20 cellular contexts compared by ENCODE assay signal in genomic region chr1:2789986-2790581, GRCh38. TPM values are rescaled to one million over a fixed set of nuclear protein-coding genes. Genes with fewer than 3 reads are reported as not detected.
DNase-seq lines count a peak whose midpoint lies in the region; ATAC-seq and TF ChIP-seq lines count a peak whose summit lies in the region.
"Had no signal": no experiment of that assay in that cellular context is flagged by ENCODE, and none has a peak within 500 bp of the region (broad histone marks: within the 10 kb centered on the region; RNA-seq: fewer than 3 reads in every experiment).

No MANE protein-coding gene starts in this region.

- no peak overlapping the region for H3K27ac ChIP-seq in heart right ventricle
- no peak overlapping the region for H3K27ac ChIP-seq in Peyer's patch
- H3K27ac ChIP-seq in left lung: no peak overlapping the region
- no peak overlapping the region for H3K27ac ChIP-seq in spleen
- H3K27ac ChIP-seq: ascending aorta, coronary artery, stomach, thyroid gland had no signal

- DNase-seq in Right ventricle myocardium inferior (ENCODE audit: missing footprints) (peak; percentile 57), heart right ventricle (no peak), Peyer's patch (peak in 2 of 3 donors; percentile 29 to 35), left lung (peak; percentile 15 to 73), spleen (peak; percentile 61), NCI-H345 (lab: John Stamatoyannopoulos, UW) (no peak)
- DNase-seq: ACHN; activated CD4-positive, alpha-beta memory T cell treated with anti-CD3 and anti-CD28 coated beads for 36 hours; effector memory CD8-positive, alpha-beta T cell; EL; NCI-H1048; NCI-H446 treated with DMSO at 0.1 percent for 48 hours; NCI-H82; stimulated activated CD4-positive, alpha-beta T cell treated with anti-CD3 and anti-CD28 coated beads, Interleukin-2, amount 100 ng/mL, for 48 hours; stomach; thyroid gland had no signal

- intact Hi-C loops in Right ventricle myocardium inferior (cut with DNase I) (no loop called here), heart right ventricle (cut with DNase I) (loop anchor here in 6 of 10 donors (5.0 to 10.0 kb wide), 3 partner anchors 373 to 378 kb away; partner anchors contain the start of gene PEX10 (in 3 of the 6)), left lung (cut with DNase I) (loop anchor here in 1 of 2 donors (5.0 kb wide), 1 partner anchor 378 kb away; the partner anchor contains the start of gene PEX10), spleen (cut with DNase I; ENCODE audit: low total_unique reads) (loop anchor here (5.0 kb wide), 1 partner anchor 373 kb away; no protein-coding TSS in a partner anchor)

- TF ChIP-seq POLR2A in Peyer's patch (IDR thresholded peaks at IDR 0.05): no peak
- no peak for TF ChIP-seq POLR2A in spleen (IDR thresholded peaks at IDR 0.05)

- H3K36me3 ChIP-seq in heart right ventricle: no peaks in the 10 kb centered on the region
- H3K36me3 ChIP-seq in Peyer's patch: no peaks in the 10 kb centered on the region
- H3K36me3 ChIP-seq in left lung: no peaks in the 10 kb centered on the region
- no peaks in the 10 kb centered on the region for H3K36me3 ChIP-seq in spleen
- H3K36me3 ChIP-seq: ascending aorta, stomach, thyroid gland had no signal

- WGBS in heart right ventricle, 2 donors: 15 to 19% methylated on average over 55 to 58 of the region's 58 CpGs
- 18 to 26% (median 24%) methylated on average over 27 to 58 of the region's 58 CpGs for WGBS in spleen, 5 donors

- H3K4me3 ChIP-seq in heart right ventricle (no peak overlapping the region), Peyer's patch (no peak overlapping the region), left lung (no peak overlapping the region), spleen (no peak overlapping the region)
- H3K4me3 ChIP-seq: ascending aorta, coronary artery, K562, stomach, thyroid gland had no signal

- H3K9me3 ChIP-seq in heart right ventricle: peaks cover 0 to 39% (median 27%) of the 10 kb centered on the region in 11 donors
- H3K9me3 ChIP-seq in Peyer's patch: peaks cover 0 to 18% (median 5%) of the 10 kb centered on the region in 4 donors
- peaks cover 0 to 31% of the 10 kb centered on the region in 2 donors for H3K9me3 ChIP-seq in left lung
- H3K9me3 ChIP-seq in spleen: peaks cover 0 to 41% (median 39%) of the 10 kb centered on the region in 8 donors
- H3K9me3 ChIP-seq: thyroid gland had no signal

- H3K4me1 ChIP-seq in heart right ventricle (peaks cover 0 to 6% (median 0%) of the 10 kb centered on the region in 9 donors), Peyer's patch (no peaks in the 10 kb centered on the region), left lung (peaks cover 0 to 12% of the 10 kb centered on the region in 2 donors), spleen (peaks cover 0 to 26% (median 5%) of the 10 kb centered on the region in 6 donors)
- H3K4me1 ChIP-seq: ascending aorta, thyroid gland had no signal

- TF ChIP-seq CTCF in heart right ventricle (IDR thresholded peaks at IDR 0.05): no peak
- no peak for TF ChIP-seq CTCF in Peyer's patch (IDR thresholded peaks at IDR 0.05)
- no peak for TF ChIP-seq CTCF in left lung (IDR thresholded peaks at IDR 0.05)
- no peak for TF ChIP-seq CTCF in spleen (IDR thresholded peaks at IDR 0.05 in 8 of 11, conservative IDR thresholded peaks at IDR 0.05 in 3 of 11)

- peaks cover 0 to 81% (median 69%) of the 10 kb centered on the region in 7 donors for H3K27me3 ChIP-seq in heart right ventricle
- peaks cover 0 to 4% of the 10 kb centered on the region in 2 donors for H3K27me3 ChIP-seq in Peyer's patch
- peaks cover 36 to 86% of the 10 kb centered on the region in 2 donors for H3K27me3 ChIP-seq in left lung
- peaks cover 4 to 91% (median 48%) of the 10 kb centered on the region in 7 donors for H3K27me3 ChIP-seq in spleen (replicated peaks in 1 of 7)
- H3K27me3 ChIP-seq: thyroid gland had no signal

- ATAC-seq in Right ventricle myocardium inferior: no peak
- ATAC-seq in heart right ventricle: no peak
- ATAC-seq in left lung: no peak
- ATAC-seq in HG02763 (IDR thresholded peaks at IDR 0.05; ENCODE audit: unreplicated experiment): no peak
- ATAC-seq: effector memory CD8-positive, alpha-beta T cell; K562 had no signal

RNA-seq across cellular contexts. Expression of gene TTC34, which starts 11.4 kb away (rescaled TPM):
- total RNA-seq in Right ventricle myocardium inferior: 0.70 TPM
- under 1 TPM; 0.32 to 0.74 (median 0.42) TPM for total RNA-seq in heart right ventricle
- under 1 TPM; 0.03 to 0.73 TPM for polyA plus RNA-seq in heart right ventricle
- 1 to 10 TPM in 2 of 4 donors, under 1 TPM in 2; 0.53 to 2.4 (median 1.5) TPM for total RNA-seq in Peyer's patch
- 1 to 10 TPM in 1 of 2 donors, under 1 TPM in 1; 0.44 to 1.2 TPM for total RNA-seq in left lung
- total RNA-seq in spleen: 1 to 10 TPM in 6 of 7 donors, under 1 TPM in 1; 0.64 to 2.8 (median 1.8) TPM
- polyA plus RNA-seq in spleen: under 1 TPM; 0.09 to 0.51 (median 0.13) TPM

Comparison
In these comparisons a context has a peak if more than half of its experiments do, and no peak if none do; other contexts are left out.
1. DNase-seq: peak in Right ventricle myocardium inferior (single experiment), Peyer's patch (2 of 3), left lung (2 of 2) and spleen (single experiment); none in heart right ventricle (0 of 2) and NCI-H345 (single experiment).